ENCODE assay signal across 1 cellular context in the genomic region with DNA sequence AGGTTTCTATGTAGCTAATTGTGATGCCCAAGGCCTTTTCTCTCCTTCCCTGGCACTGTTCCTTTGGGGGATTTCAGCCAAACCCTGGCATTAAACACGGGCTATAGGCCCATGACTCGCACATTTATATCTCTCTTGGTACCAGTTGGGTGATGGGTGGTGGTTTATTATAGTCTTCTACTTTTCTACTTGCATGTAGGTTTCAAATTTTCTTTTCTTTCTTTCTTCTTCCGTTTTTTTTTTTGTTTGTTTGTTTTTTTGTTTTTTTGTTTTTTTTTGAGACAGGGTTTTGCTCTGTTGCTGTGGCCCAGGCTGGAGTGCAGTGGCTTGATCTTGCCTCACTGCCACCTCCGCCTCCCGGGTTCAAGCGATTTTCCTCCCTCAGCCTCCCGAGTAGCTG.
TF ChIP-seq lines count a peak whose summit lies in the region.

No MANE protein-coding gene starts in this region.

TF ChIP-seq in A549, 52 proteins besides CTCF, POLR2A, EP300 and RAD21 (continued from another document):
- TF ChIP-seq, protein P1, sequence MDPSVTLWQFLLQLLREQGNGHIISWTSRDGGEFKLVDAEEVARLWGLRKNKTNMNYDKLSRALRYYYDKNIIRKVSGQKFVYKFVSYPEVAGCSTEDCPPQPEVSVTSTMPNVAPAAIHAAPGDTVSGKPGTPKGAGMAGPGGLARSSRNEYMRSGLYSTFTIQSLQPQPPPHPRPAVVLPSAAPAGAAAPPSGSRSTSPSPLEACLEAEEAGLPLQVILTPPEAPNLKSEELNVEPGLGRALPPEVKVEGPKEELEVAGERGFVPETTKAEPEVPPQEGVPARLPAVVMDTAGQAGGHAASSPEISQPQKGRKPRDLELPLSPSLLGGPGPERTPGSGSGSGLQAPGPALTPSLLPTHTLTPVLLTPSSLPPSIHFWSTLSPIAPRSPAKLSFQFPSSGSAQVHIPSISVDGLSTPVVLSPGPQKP (IDR thresholded peaks at IDR 0.05; ENCODE audit: low read depth, low read length): no peak
- no peak for TF ChIP-seq RFX5 (IDR thresholded peaks at IDR 0.05)
- no peak for TF ChIP-seq TP53 (CRISPR knock-in tag; IDR thresholded peaks at IDR 0.05)
- TF ChIP-seq ZSCAN20 (CRISPR knock-in tag; IDR thresholded peaks at IDR 0.05): no peak
- no peak for TF ChIP-seq PHF8 (IDR thresholded peaks at IDR 0.05; ENCODE audit: borderline replicate concordance, low read depth)
- no peak for TF ChIP-seq ZNF302 (CRISPR knock-in tag; IDR thresholded peaks at IDR 0.05)
- no peak for TF ChIP-seq MAZ (IDR thresholded peaks at IDR 0.05; ENCODE audit: borderline replicate concordance, low read depth, low read length)
